ENCODE assay signal across 24 cellular contexts in genomic region chr2:23631391-23631790, GRCh38.
DNase-seq lines count a peak whose midpoint lies in the region; ATAC-seq and TF ChIP-seq lines count a peak whose summit lies in the region.
"Had no signal": no experiment of that assay in that cellular context is flagged by ENCODE, and none has a peak within 500 bp of the region (broad histone marks: within the 10 kb centered on the region; RNA-seq: fewer than 3 reads in every experiment).

No MANE protein-coding gene starts in this region.

- no peak overlapping the region for H3K9ac ChIP-seq in neural progenitor cell
- H3K9ac ChIP-seq: BLaER1 treated with 17β-estradiol and CSF1 and Interleukin-3, amounts not matched to agents 10 nM and 100 nM had no signal

- no peak for TF ChIP-seq CTCF in chondrocyte (IDR thresholded peaks at IDR 0.05)
- no peak for TF ChIP-seq CTCF in lower lobe of right lung (IDR thresholded peaks at IDR 0.05)
- no peak for TF ChIP-seq CTCF in neural progenitor cell (IDR thresholded peaks at IDR 0.05)

- H3K36me3 Mint-ChIP-seq in chondrocyte (ENCODE audit: low read depth) (peaks cover 4% of the 10 kb centered on the region), neural progenitor cell (no peaks in the 10 kb centered on the region)
- H3K36me3 Mint-ChIP-seq in activated T-helper 1 cell treated with anti-CD3 and anti-CD28 coated beads, Interleukin-12 subunit alpha, Interleukin-12 subunit beta, Interleukin-2, Interleukin-4 antibody, amounts not matched to agents 30 ng/mL and 10 ng/mL and 1 ng/mL, durations not matched to agents 14 hours and 24 hours and 36 hours (ENCODE audit: low read depth), result no peaks in the 10 kb centered on the region
- H3K36me3 Mint-ChIP-seq: CD14-positive monocyte; CD8-positive, alpha-beta memory T cell had no signal

- H3K27ac ChIP-seq in lower lobe of right lung (no peak overlapping the region), neural progenitor cell (no peak overlapping the region)
- H3K27ac ChIP-seq: A549; BLaER1 treated with 17β-estradiol and CSF1 and Interleukin-3, amounts not matched to agents 10 nM and 100 nM had no signal

- H3K9me3 Mint-ChIP-seq in chondrocyte (ENCODE audit: low read depth) (no peaks in the 10 kb centered on the region), neural progenitor cell (no peaks in the 10 kb centered on the region)
- no peaks in the 10 kb centered on the region for H3K9me3 Mint-ChIP-seq in activated T-helper 1 cell treated with anti-CD3 and anti-CD28 coated beads, Interleukin-12 subunit alpha, Interleukin-12 subunit beta, Interleukin-2, Interleukin-4 antibody, amounts not matched to agents 30 ng/mL and 10 ng/mL and 1 ng/mL, durations not matched to agents 14 hours and 24 hours and 36 hours
- H3K9me3 Mint-ChIP-seq: CD4-positive, alpha-beta T cell; CD8-positive, alpha-beta memory T cell had no signal

- H3K4me1 ChIP-seq in lower lobe of right lung (no peaks in the 10 kb centered on the region), neural progenitor cell (peaks cover 18% of the 10 kb centered on the region)
- H3K4me1 ChIP-seq: A549; BLaER1 treated with 17β-estradiol and CSF1 and Interleukin-3, amounts not matched to agents 10 nM and 100 nM had no signal

- no peaks in the 10 kb centered on the region for H3F3A ChIP-seq in neural progenitor cell (ENCODE audit: low read depth)

- H3K79me2 ChIP-seq in neural progenitor cell (ENCODE audit: low read depth), result no peaks in the 10 kb centered on the region

- ATAC-seq in lower lobe of right lung (no peak), HG02981 (IDR thresholded peaks at IDR 0.05; ENCODE audit: unreplicated experiment) (no peak)
- ATAC-seq: A549, GM12878 had no signal

- H3K27me3 Mint-ChIP-seq in chondrocyte (ENCODE audit: low read depth) (no peaks in the 10 kb centered on the region), neural progenitor cell (ENCODE audit: insufficient read depth, low read depth) (peaks cover 6% of the 10 kb centered on the region)
- H3K27me3 Mint-ChIP-seq in activated T-helper 1 cell treated with anti-CD3 and anti-CD28 coated beads, Interleukin-12 subunit alpha, Interleukin-12 subunit beta, Interleukin-2, Interleukin-4 antibody, amounts not matched to agents 30 ng/mL and 10 ng/mL and 1 ng/mL, durations not matched to agents 14 hours and 24 hours and 36 hours (ENCODE audit: insufficient read depth), result peaks cover 3% of the 10 kb centered on the region
- H3K27me3 Mint-ChIP-seq: CD4-positive, alpha-beta T cell had no signal

- H3K4me1 Mint-ChIP-seq in chondrocyte (ENCODE audit: low read depth) (peaks cover 1% of the 10 kb centered on the region), neural progenitor cell (peaks cover 44% of the 10 kb centered on the region)
- no peaks in the 10 kb centered on the region for H3K4me1 Mint-ChIP-seq in activated T-helper 1 cell treated with anti-CD3 and anti-CD28 coated beads, Interleukin-12 subunit alpha, Interleukin-12 subunit beta, Interleukin-2, Interleukin-4 antibody, amounts not matched to agents 30 ng/mL and 10 ng/mL and 1 ng/mL, durations not matched to agents 14 hours and 24 hours and 36 hours (ENCODE audit: low read depth)
- H3K4me1 Mint-ChIP-seq: CD14-positive monocyte; CD8-positive, alpha-beta memory T cell had no signal

- H3K27ac Mint-ChIP-seq in chondrocyte (ENCODE audit: unreplicated experiment), result no peak overlapping the region
- H3K27ac Mint-ChIP-seq in neural progenitor cell, result peak overlapping the region; percentile 30
- no peak overlapping the region for H3K27ac Mint-ChIP-seq in activated T-helper 1 cell treated with anti-CD3 and anti-CD28 coated beads, Interleukin-12 subunit alpha, Interleukin-12 subunit beta, Interleukin-2, Interleukin-4 antibody, amounts not matched to agents 30 ng/mL and 10 ng/mL and 1 ng/mL, durations not matched to agents 14 hours and 24 hours and 36 hours
- H3K27ac Mint-ChIP-seq: CD14-positive monocyte; CD4-positive, alpha-beta T cell; CD8-positive, alpha-beta memory T cell had no signal

- no peak overlapping the region for H2AFZ ChIP-seq in neural progenitor cell (replicated peaks)

- H3K36me3 ChIP-seq in lower lobe of right lung (no peaks in the 10 kb centered on the region), neural progenitor cell (no peaks in the 10 kb centered on the region)
- H3K36me3 ChIP-seq: BE2C; BLaER1 treated with 17β-estradiol and CSF1 and Interleukin-3, amounts not matched to agents 10 nM and 100 nM had no signal

- H3K27me3 ChIP-seq in lower lobe of right lung (ENCODE audit: low read depth), result no peaks in the 10 kb centered on the region
- H3K27me3 ChIP-seq in neural progenitor cell, result no peaks in the 10 kb centered on the region
- H3K27me3 ChIP-seq: BE2C; BLaER1 treated with 17β-estradiol and CSF1 and Interleukin-3, amounts not matched to agents 10 nM and 100 nM had no signal

- H3K4me2 ChIP-seq in neural progenitor cell, result no peak overlapping the region
- H3K4me2 ChIP-seq: A549; BLaER1 treated with 17β-estradiol and CSF1 and Interleukin-3, amounts not matched to agents 10 nM and 100 nM had no signal

- intact Hi-C loops in lower lobe of right lung (cut with DNase I), result no loop called here
- intact Hi-C loops in posterior vena cava (cut with DNase I), result no loop called here
- intact Hi-C loops in activated T-helper 1 cell treated with anti-CD3 and anti-CD28 coated beads, Interleukin-12 subunit alpha, Interleukin-12 subunit beta, Interleukin-2, Interleukin-4 antibody, amounts not matched to agents 30 ng/mL and 10 ng/mL and 1 ng/mL, durations not matched to agents 14 hours and 24 hours and 36 hours (cut with micrococcal nuclease), result no loop called here

- DNase-seq in chondrocyte (ENCODE audit: low spot score) (peak; percentile 38), lower lobe of right lung (peak; percentile 28), neural progenitor cell (ENCODE audit: low spot score) (no peak), posterior vena cava (ENCODE audit: low spot score) (peak; percentile 43), SK-N-DZ (ENCODE audit: low spot score) (no peak)
- DNase-seq in activated CD4-positive, alpha-beta T cell treated with anti-CD3 and anti-CD28 coated beads for 4 hours, result no peak
- DNase-seq in activated T-helper 1 cell treated with anti-CD3 and anti-CD28 coated beads, Interleukin-12 subunit alpha, Interleukin-12 subunit beta, Interleukin-2, Interleukin-4 antibody, amounts not matched to agents 30 ng/mL and 10 ng/mL and 1 ng/mL, durations not matched to agents 14 hours and 24 hours and 36 hours (ENCODE audit: low spot score), result no peak
- DNase-seq: 8988T; ACHN; AML-193; BE2C; CD4-positive, alpha-beta T cell; CD8-positive, alpha-beta memory T cell; DMS 273 treated with DMSO at 0.1 percent for 48 hours; DMS79; EL; GDM1; GOT3; HCEC 1CT had no signal

- no peaks in the 10 kb centered on the region for H4K20me1 ChIP-seq in neural progenitor cell (ENCODE audit: low read depth)

- H3K4me3 ChIP-seq in lower lobe of right lung (no peak overlapping the region), neural progenitor cell (no peak overlapping the region)
- H3K4me3 ChIP-seq: A549; BLaER1 treated with 17β-estradiol and CSF1 and Interleukin-3, amounts not matched to agents 10 nM and 100 nM; GM12878 had no signal

- H3K4me3 Mint-ChIP-seq in chondrocyte (ENCODE audit: unreplicated experiment) (no peak overlapping the region), neural progenitor cell (no peak overlapping the region)
- no peak overlapping the region for H3K4me3 Mint-ChIP-seq in activated T-helper 1 cell treated with anti-CD3 and anti-CD28 coated beads, Interleukin-12 subunit alpha, Interleukin-12 subunit beta, Interleukin-2, Interleukin-4 antibody, amounts not matched to agents 30 ng/mL and 10 ng/mL and 1 ng/mL, durations not matched to agents 14 hours and 24 hours and 36 hours
- H3K4me3 Mint-ChIP-seq: CD14-positive monocyte; CD4-positive, alpha-beta T cell; CD8-positive, alpha-beta memory T cell had no signal

- H3K9me3 ChIP-seq in lower lobe of right lung (no peaks in the 10 kb centered on the region), neural progenitor cell (ENCODE audit: low read depth) (no peaks in the 10 kb centered on the region)
- H3K9me3 ChIP-seq: A549; BE2C; BLaER1 treated with 17β-estradiol and CSF1 and Interleukin-3, amounts not matched to agents 10 nM and 100 nM had no signal

Comparison
In these comparisons a context has a peak if more than half of its experiments do, and no peak if none do; other contexts are left out.
1. DNase-seq: peak in chondrocyte (single experiment), lower lobe of right lung (single experiment) and posterior vena cava (single experiment); none in neural progenitor cell (single experiment), activated CD4-positive, alpha-beta T cell treated with anti-CD3 and anti-CD28 coated beads for 4 hours (0 of 2), SK-N-DZ (single experiment) and activated T-helper 1 cell treated with anti-CD3 and anti-CD28 coated beads, Interleukin-12 subunit alpha, Interleukin-12 subunit beta, Interleukin-2, Interleukin-4 antibody, amounts not matched to agents 30 ng/mL and 10 ng/mL and 1 ng/mL, durations not matched to agents 14 hours and 24 hours and 36 hours (single experiment).